ENCODE assay signal across 31 cellular contexts in genomic region chr11:112689851-112690250, GRCh38.
"Had no signal": no experiment of that assay in that cellular context is flagged by ENCODE, and none has a peak within 500 bp of the region (broad histone marks: within the 10 kb centered on the region; RNA-seq: fewer than 3 reads in every experiment).

No MANE protein-coding gene starts in this region.

- H3K4me3 ChIP-seq: adrenal gland, body of pancreas, esophagus muscularis mucosa, gastrocnemius medialis, heart left ventricle had no signal

- H3K9me3 ChIP-seq: adrenal gland, body of pancreas, esophagus muscularis mucosa, gastrocnemius medialis, heart left ventricle had no signal

- FAIRE-seq: colon had no signal

- H3K27me3 ChIP-seq: adrenal gland, body of pancreas, esophagus muscularis mucosa, gastrocnemius medialis, heart left ventricle had no signal

- DNase-seq: activated CD4-positive, alpha-beta memory T cell treated with anti-CD3 and anti-CD28 coated beads for 36 hours; activated CD4-positive, alpha-beta T cell treated with anti-CD3 and anti-CD28 coated beads for 36 hours; activated CD4-positive, alpha-beta T cell treated with anti-CD3 and anti-CD28 coated beads, Interleukin-2, amount 10 ng/mL, durations not matched to agents 24 days and 14 days; activated CD4-positive, CD25-positive, alpha-beta regulatory T cell; activated CD4-positive, CD25-positive, alpha-beta regulatory T cell treated with anti-CD3 and anti-CD28 coated beads, Interleukin-2, amount 50 U/mL, for 72 hours; activated CD8-positive, alpha-beta memory T cell treated with anti-CD3 and anti-CD28 coated beads, Interleukin-2, amount 10 ng/mL, durations not matched to agents 7 days and 5 days; activated CD8-positive, alpha-beta memory T cell treated with anti-CD3 and anti-CD28 coated beads, Interleukin-2, amount 50 U/mL, for 4 hours; activated CD8-positive, alpha-beta T cell treated with anti-CD3 and anti-CD28 coated beads, Interleukin-2, amount 10 ng/mL, durations not matched to agents 7 days and 5 days; activated effector memory CD4-positive, alpha-beta T cell treated with anti-CD3 and anti-CD28 coated beads, Interleukin-2, amount 50 U/mL, for 16 hours; activated naive CD4-positive, alpha-beta T cell treated with anti-CD3 and anti-CD28 coated beads for 36 hours; activated naive CD8-positive, alpha-beta T cell treated with anti-CD3 and anti-CD28 coated beads for 36 hours; activated naive CD8-positive, alpha-beta T cell treated with anti-CD3 and anti-CD28 coated beads, Interleukin-2, amount 50 U/mL, for 24 hours; activated T-cell treated with anti-CD3 and anti-CD28 coated beads, Interleukin-2, amount 50 U/mL, for 1 hour; activated T-cell treated with anti-CD3 and anti-CD28 coated beads, Interleukin-2, amount 50 U/mL, for 48 hours; adrenal gland; amygdala; aorta; body of pancreas; caudate nucleus; cortex of kidney; dermis blood vessel endothelial cell; effector CD4-positive, alpha-beta T cell; effector memory CD8-positive, alpha-beta T cell; erythroblast; foreskin keratinocyte; gastrocnemius medialis; glutamatergic neuron; heart left ventricle; hypothalamus had no signal

- ATAC-seq: activated CD4-positive, alpha-beta T cell treated with anti-CD3 and anti-CD28 coated beads for 36 hours; activated CD8-positive, alpha-beta memory T cell treated with anti-CD3 and anti-CD28 coated beads, Interleukin-2, amount 10 ng/mL, durations not matched to agents 7 days and 5 days; activated CD8-positive, alpha-beta T cell treated with anti-CD3 and anti-CD28 coated beads, Interleukin-2, amount 10 ng/mL, durations not matched to agents 7 days and 5 days; activated naive CD8-positive, alpha-beta T cell treated with anti-CD3 and anti-CD28 coated beads, Interleukin-2, amount 50 U/mL, for 24 hours; body of pancreas; effector memory CD8-positive, alpha-beta T cell; foreskin keratinocyte; gastrocnemius medialis; heart left ventricle had no signal

- H3K36me3 ChIP-seq: adrenal gland, esophagus muscularis mucosa, gastrocnemius medialis, heart left ventricle had no signal

- H3K27ac ChIP-seq: adrenal gland, body of pancreas, esophagus muscularis mucosa, foreskin keratinocyte, gastrocnemius medialis, heart left ventricle had no signal

- H3K4me1 ChIP-seq: adrenal gland, body of pancreas, esophagus muscularis mucosa, gastrocnemius medialis, heart left ventricle had no signal
